10 cellular contexts compared by ENCODE assay signal in the genomic region with DNA sequence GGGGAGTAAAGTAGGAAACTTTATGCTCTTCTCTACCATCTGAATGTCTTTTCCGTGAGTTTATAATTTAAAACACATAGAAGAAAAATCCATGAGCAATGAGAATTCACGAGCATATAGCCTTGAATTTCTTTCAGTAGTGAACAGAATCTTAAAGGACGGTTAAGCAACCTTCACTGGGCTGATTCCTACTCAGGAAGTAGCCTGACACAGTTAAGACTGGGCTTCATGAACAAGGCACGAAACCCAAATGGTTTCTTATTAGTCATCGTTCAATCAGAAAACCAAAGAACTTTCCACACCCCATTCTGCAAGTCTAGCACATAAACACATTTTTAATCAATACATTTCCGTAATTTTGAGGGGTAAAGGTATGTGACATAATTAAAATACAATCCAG.
DNase-seq lines count a peak whose midpoint lies in the region; ATAC-seq lines count a peak whose summit lies in the region.
"Had no signal": no experiment of that assay in that cellular context is flagged by ENCODE, and none has a peak within 500 bp of the region (broad histone marks: within the 10 kb centered on the region; RNA-seq: fewer than 3 reads in every experiment).

No MANE protein-coding gene starts in this region.

- peak overlapping the region; percentile 42 to 73 for H3K4me3 Mint-ChIP-seq in activated T-cell treated with anti-CD3 and anti-CD28 coated beads, Interleukin-2, amount 50 U/mL, for 72 hours
- H3K4me3 Mint-ChIP-seq in activated CD4-positive, alpha-beta memory T cell treated with anti-CD3 and anti-CD28 coated beads for 36 hours = peak overlapping the region; percentile 20

- peak; percentile 81 to 85 for ATAC-seq in activated T-cell treated with anti-CD3 and anti-CD28 coated beads, Interleukin-2, amount 50 U/mL, for 72 hours (replicated peaks in 1 of 2)
- ATAC-seq in HG03097 (IDR thresholded peaks at IDR 0.05; ENCODE audit: low FRiP score, unreplicated experiment) (peak; percentile 49), GM21423 (IDR thresholded peaks at IDR 0.05; ENCODE audit: unreplicated experiment) (no peak)
- peak; percentile 74 for ATAC-seq in stimulated activated naive CD8-positive, alpha-beta T cell treated with anti-CD3 and anti-CD28 coated beads, Interleukin-15, Interleukin-2, amounts not matched to agents 100 U/mL and 50 U/mL, for 24 hours

- peaks cover 0 to 6% of the 10 kb centered on the region in 2 donors for H3K9me3 Mint-ChIP-seq in activated T-cell treated with anti-CD3 and anti-CD28 coated beads, Interleukin-2, amount 50 U/mL, for 72 hours
- H3K9me3 Mint-ChIP-seq in activated CD4-positive, alpha-beta memory T cell treated with anti-CD3 and anti-CD28 coated beads for 36 hours = no peaks in the 10 kb centered on the region

- no peak for DNase-seq in activated T-cell treated with anti-CD3 and anti-CD28 coated beads, Interleukin-2, amount 50 U/mL, for 72 hours
- DNase-seq in activated T-cell treated with anti-CD3 and anti-CD28 coated beads, Interleukin-2, amount 50 U/mL, for 48 hours = no peak
- no peak for DNase-seq in activated CD4-positive, alpha-beta memory T cell treated with anti-CD3 and anti-CD28 coated beads for 36 hours
- no peak for DNase-seq in stimulated activated naive CD8-positive, alpha-beta T cell treated with anti-CD3 and anti-CD28 coated beads, Interleukin-15, Interleukin-2, amounts not matched to agents 100 U/mL and 50 U/mL, for 24 hours
- no peak for DNase-seq in NCI-H345 treated with DMSO at 0.1 percent for 48 hours (lab: John Stamatoyannopoulos, UW; ENCODE audit: unreplicated experiment)
- DNase-seq in nucleus accumbens (lab: John Stamatoyannopoulos, UW) = no peak
- DNase-seq: adrenal gland, small intestine had no signal

- H3K27ac Mint-ChIP-seq in activated T-cell treated with anti-CD3 and anti-CD28 coated beads, Interleukin-2, amount 50 U/mL, for 72 hours = peak overlapping the region; percentile 94
- H3K27ac Mint-ChIP-seq in activated CD4-positive, alpha-beta memory T cell treated with anti-CD3 and anti-CD28 coated beads for 36 hours = peak overlapping the region; percentile 70

- CTCF ChIA-PET in activated CD4-positive, alpha-beta memory T cell treated with anti-CD3 and anti-CD28 coated beads for 36 hours (lab: Charles Lee) = no interaction called here

- POLR2A ChIA-PET in activated CD4-positive, alpha-beta memory T cell treated with anti-CD3 and anti-CD28 coated beads for 36 hours (lab: Charles Lee) = no interaction called here

- no peaks in the 10 kb centered on the region for H3K27me3 Mint-ChIP-seq in activated T-cell treated with anti-CD3 and anti-CD28 coated beads, Interleukin-2, amount 50 U/mL, for 72 hours (ENCODE audit: low read depth)
- no peaks in the 10 kb centered on the region for H3K27me3 Mint-ChIP-seq in activated CD4-positive, alpha-beta memory T cell treated with anti-CD3 and anti-CD28 coated beads for 36 hours

- intact Hi-C loops in activated CD4-positive, alpha-beta memory T cell treated with anti-CD3 and anti-CD28 coated beads for 36 hours (cut with micrococcal nuclease) = loop anchor here (1.0 to 2.0 kb wide), 2 partner anchors 8 to 15 kb away; no protein-coding TSS in a partner anchor

- H3K4me1 Mint-ChIP-seq in activated T-cell treated with anti-CD3 and anti-CD28 coated beads, Interleukin-2, amount 50 U/mL, for 72 hours (ENCODE audit: low read depth) = peaks cover 73% of the 10 kb centered on the region
- H3K4me1 Mint-ChIP-seq in activated CD4-positive, alpha-beta memory T cell treated with anti-CD3 and anti-CD28 coated beads for 36 hours (ENCODE audit: low read depth) = peaks cover 77% of the 10 kb centered on the region

- H3K36me3 Mint-ChIP-seq in activated T-cell treated with anti-CD3 and anti-CD28 coated beads, Interleukin-2, amount 50 U/mL, for 72 hours (ENCODE audit: insufficient read depth in 2 of 2) = peaks cover 3 to 11% of the 10 kb centered on the region in 2 donors
- H3K36me3 Mint-ChIP-seq in activated CD4-positive, alpha-beta memory T cell treated with anti-CD3 and anti-CD28 coated beads for 36 hours = peaks cover 6% of the 10 kb centered on the region
